Comparison of ENCODE assay signal across 8 cellular contexts in genomic region chr12:55847603-55848329, GRCh38. TPM values are rescaled to one million over a fixed set of nuclear protein-coding genes. Genes with fewer than 3 reads are reported as not detected.
DNase-seq lines count a peak whose midpoint lies in the region; TF ChIP-seq lines count a peak whose summit lies in the region.

No MANE protein-coding gene starts in this region.

- peak overlapping the region; percentile 97 for H3K9ac ChIP-seq in smooth muscle cell (ENCODE audit: low read depth)

- H3K36me3 ChIP-seq in smooth muscle cell (ENCODE audit: low read depth) = no peaks in the 10 kb centered on the region

- no peak overlapping the region for H2AFZ ChIP-seq in smooth muscle cell (ENCODE audit: low read depth)

- H3K27ac ChIP-seq in smooth muscle cell (ENCODE audit: low read depth) = peak overlapping the region; percentile 100

- 15% methylated on average over 6 of the region's 6 CpGs for WGBS in smooth muscle cell (ENCODE audit: low lambda C conversion rate)

- peak overlapping the region; percentile 77 for H3K4me2 ChIP-seq in smooth muscle cell

- peaks cover 27% of the 10 kb centered on the region for H3K4me1 ChIP-seq in smooth muscle cell (ENCODE audit: low read depth)

- H3K9me3 ChIP-seq in smooth muscle cell (replicated peaks; ENCODE audit: low read depth) = no peaks in the 10 kb centered on the region

- TF ChIP-seq CTCF in astrocyte of the cerebellum (IDR thresholded peaks at IDR 0.05; ENCODE audit: low read depth, low read length, missing control alignments) (no peak), smooth muscle cell (IDR thresholded peaks at IDR 0.05; ENCODE audit: borderline replicate concordance, insufficient read depth, poor library complexity, severe bottlenecking) (no peak)

- H3K4me3 ChIP-seq in astrocyte of the cerebellum (ENCODE audit: low read depth, low read length) = no peak overlapping the region
- peak overlapping the region; percentile 27 for H3K4me3 ChIP-seq in smooth muscle cell

- H4K20me1 ChIP-seq in smooth muscle cell (ENCODE audit: low read depth) = no peaks in the 10 kb centered on the region

- H3K79me2 ChIP-seq in smooth muscle cell (ENCODE audit: low read depth) = no peaks in the 10 kb centered on the region

- in situ Hi-C loops in astrocyte of the cerebellum (cut with HindIII; ENCODE audit: low sequenced_read_pairs) = no loop called here

- peaks cover 4% of the 10 kb centered on the region for H3F3A ChIP-seq in smooth muscle cell (ENCODE audit: low read depth)

- H3K27me3 ChIP-seq in smooth muscle cell (ENCODE audit: low read depth) = no peaks in the 10 kb centered on the region

- DNase-seq in activated T-cell treated with anti-CD3 and anti-CD28 coated beads for 48 hours (ENCODE audit: low read depth) (peak; percentile 15), astrocyte of the cerebellum (ENCODE audit: low read depth) (peak; percentile 96), islet precursor cell (peak; percentile 80), smooth muscle cell (lab: John Stamatoyannopoulos, UW; ENCODE audit: unreplicated experiment) (peak; percentile 61), HuH-7.5 (ENCODE audit: low spot score) (no peak), NCI-H2196 treated with DMSO at 0.1 percent for 48 hours (lab: John Stamatoyannopoulos, UW; ENCODE audit: unreplicated experiment) (no peak)
- DNase-seq in activated T-cell treated with anti-CD3 and anti-CD28 coated beads, Interleukin-2, amount 50 U/mL, for 1 hour = no peak
- DNase-seq in stimulated activated CD8-positive, alpha-beta memory T cell treated with anti-CD3 and anti-CD28 coated beads, Interleukin-4, amount 100 ng/mL, for 48 hours = no peak

RNA-seq across cellular contexts. Expression of gene MMP19, which starts 5.0 kb away (rescaled TPM):
- 14.9 and 17.6 TPM in 2 replicates for total RNA-seq in smooth muscle cell
- polyA plus RNA-seq in smooth muscle cell = 15.6 and 18.2 TPM in 2 replicates

RNA-seq across cellular contexts. Expression of gene DNAJC14, which starts 18.4 kb away (rescaled TPM):
- 25.2 and 32.6 TPM in 2 replicates for total RNA-seq in smooth muscle cell
- polyA plus RNA-seq in smooth muscle cell = 22.1 and 22.4 TPM in 2 replicates

RNA-seq across cellular contexts. Expression of gene ORMDL2, which starts 29.9 kb away (rescaled TPM):
- total RNA-seq in smooth muscle cell = 18.9 and 32.5 TPM in 2 replicates
- 79.5 and 134 TPM in 2 replicates for polyA plus RNA-seq in smooth muscle cell

RNA-seq across cellular contexts. Expression of gene SARNP, which starts 30.2 kb away (rescaled TPM):
- 124 and 169 TPM in 2 replicates for total RNA-seq in smooth muscle cell
- 128 and 139 TPM in 2 replicates for polyA plus RNA-seq in smooth muscle cell

Comparison
In these comparisons a context has a peak if more than half of its experiments do, and no peak if none do; other contexts are left out.
1. DNase-seq: peak in activated T-cell treated with anti-CD3 and anti-CD28 coated beads for 48 hours (single experiment), astrocyte of the cerebellum (single experiment), islet precursor cell (single experiment) and smooth muscle cell (single experiment); none in activated T-cell treated with anti-CD3 and anti-CD28 coated beads, Interleukin-2, amount 50 U/mL, for 1 hour (single experiment), HuH-7.5 (single experiment), NCI-H2196 treated with DMSO at 0.1 percent for 48 hours (single experiment) and stimulated activated CD8-positive, alpha-beta memory T cell treated with anti-CD3 and anti-CD28 coated beads, Interleukin-4, amount 100 ng/mL, for 48 hours (single experiment).